Comparison of ENCODE assay signal across 13 cellular contexts in genomic region chr1:65141394-65141793, GRCh38. TPM values are rescaled to one million over a fixed set of nuclear protein-coding genes. Genes with fewer than 3 reads are reported as not detected.
DNase-seq lines count a peak whose midpoint lies in the region; ATAC-seq and TF ChIP-seq lines count a peak whose summit lies in the region.
"Had no signal": no experiment of that assay in that cellular context is flagged by ENCODE, and none has a peak within 500 bp of the region (broad histone marks: within the 10 kb centered on the region; RNA-seq: fewer than 3 reads in every experiment).

No MANE protein-coding gene starts in this region.

- H3K27me3 ChIP-seq in SJCRH30 (no peaks in the 10 kb centered on the region), transverse colon (no peaks in the 10 kb centered on the region), prostate gland (replicated peaks; ENCODE audit: insufficient read depth) (no peaks in the 10 kb centered on the region)

- DNase-seq in left ventricle myocardium superior (no peak), cardiac septum (ENCODE audit: low spot score) (no peak), SJCRH30 (peak; percentile 5 to 13), fibroblast of the aortic adventitia (ENCODE audit: low read depth) (peak; percentile 38), transverse colon (peak; percentile 27), GM10248 (ENCODE audit: extremely low spot score) (no peak), prostate gland (ENCODE audit: low spot score) (no peak)
- DNase-seq in activated naive CD4-positive, alpha-beta T cell (lab: John Stamatoyannopoulos, UW) = no peak
- DNase-seq: activated naive CD8-positive, alpha-beta T cell treated with anti-CD3 and anti-CD28 coated beads, Interleukin-2, amount 10 ng/mL, durations not matched to agents 7 days and 5 days; GF-D8; hypothalamus; NCI-H146; upper lobe of right lung had no signal

- WGBS in transverse colon (ENCODE audit: low coverage in 1 of 2), 2 donors = 24 to 25% methylated on average over 3 to 4 of the region's 4 CpGs
- WGBS in prostate gland = 18% methylated on average over 4 of the region's 4 CpGs

- intact Hi-C loops in left ventricle myocardium superior (cut with micrococcal nuclease) = no loop called here
- intact Hi-C loops in cardiac septum (cut with DNase I) = no loop called here
- intact Hi-C loops in transverse colon (cut with DNase I; ENCODE audit: low total_unique reads) = no loop called here
- intact Hi-C loops in prostate gland (cut with DNase I) = no loop called here

- H3K4me3 ChIP-seq in SJCRH30 (no peak overlapping the region), fibroblast of the aortic adventitia (ENCODE audit: low read depth, low read length) (no peak overlapping the region), transverse colon (no peak overlapping the region), prostate gland (no peak overlapping the region)
- H3K4me3 ChIP-seq: upper lobe of right lung had no signal

- H3K27ac ChIP-seq in SJCRH30 (no peak overlapping the region), transverse colon (peak overlapping the region in 3 of 4 donors; percentile 19 to 36 (median 32)), prostate gland (no peak overlapping the region)
- H3K27ac ChIP-seq: upper lobe of right lung had no signal

- ATAC-seq in left ventricle myocardium superior = peak; percentile 59
- ATAC-seq: upper lobe of right lung had no signal

- POLR2A ChIA-PET in GM10248 (lab: Yijun Ruan, JAX) = no interaction called here

- H3K4me1 ChIP-seq in SJCRH30 = no peaks in the 10 kb centered on the region
- H3K4me1 ChIP-seq in transverse colon = peaks cover 0 to 12% (median 3%) of the 10 kb centered on the region in 4 donors
- no peaks in the 10 kb centered on the region for H3K4me1 ChIP-seq in prostate gland (replicated peaks)
- H3K4me1 ChIP-seq: upper lobe of right lung had no signal

- no peak for TF ChIP-seq EP300 in transverse colon (IDR thresholded peaks at IDR 0.05; ENCODE audit: low read depth)

- CTCF ChIA-PET in GM10248 (lab: Yijun Ruan, JAX) = interaction anchor here (1.0 kb wide), 1 partner anchor 39 kb away, joined by 3 read pairs; no protein-coding TSS in a partner anchor

- TF ChIP-seq POLR2A in transverse colon (IDR thresholded peaks at IDR 0.05) (no peak), prostate gland (IDR thresholded peaks at IDR 0.05) (no peak)

- TF ChIP-seq CTCF in fibroblast of the aortic adventitia (IDR thresholded peaks at IDR 0.05; ENCODE audit: insufficient read depth, low read length) (no peak), transverse colon (IDR thresholded peaks at IDR 0.05) (no peak), GM10248 (IDR thresholded peaks at IDR 0.05; ENCODE audit: control extremely low read depth, extremely low read depth, low read depth, missing control alignments) (no peak), prostate gland (IDR thresholded peaks at IDR 0.05) (no peak)

- in situ Hi-C loops in transverse colon (cut with MboI; ENCODE audit: low pct_ligation_motif_present in 1 of 4, low pct_unique_long_range_greater_than_20kb in 1 of 4, low sequenced_read_pairs in 3 of 4) = no loop called here

- no peaks in the 10 kb centered on the region for H3K9me3 ChIP-seq in SJCRH30 (replicated peaks)
- no peaks in the 10 kb centered on the region for H3K9me3 ChIP-seq in transverse colon
- H3K9me3 ChIP-seq in prostate gland = no peaks in the 10 kb centered on the region
- H3K9me3 ChIP-seq: upper lobe of right lung had no signal

- H3K36me3 ChIP-seq in SJCRH30 (no peaks in the 10 kb centered on the region), transverse colon (no peaks in the 10 kb centered on the region), prostate gland (no peaks in the 10 kb centered on the region)
- H3K36me3 ChIP-seq: upper lobe of right lung had no signal

RNA-seq across cellular contexts. Expression of gene AK4, which starts 6.6 kb away (rescaled TPM):
- total RNA-seq in left ventricle myocardium superior = 163 TPM
- total RNA-seq in cardiac septum = 163 TPM
- total RNA-seq in SJCRH30 (2014; rRNA removed; shearing (Covaris generic)) = 54.5 and 57.2 TPM in 2 replicates
- total RNA-seq in fibroblast of the aortic adventitia (ENCODE audit: low replicate concordance) = 10.6 and 20.0 TPM in 2 replicates
- total RNA-seq in transverse colon = 10 to 100 TPM; 12.0 to 42.8 (median 36.1) TPM
- 10 to 100 TPM; 46.5 to 63.1 TPM for total RNA-seq in prostate gland

Comparison
In these comparisons a context has a peak if more than half of its experiments do, and no peak if none do; other contexts are left out.
1. DNase-seq: peak in SJCRH30 (2 of 2), fibroblast of the aortic adventitia (single experiment) and transverse colon (single experiment); none in left ventricle myocardium superior (single experiment), cardiac septum (single experiment), activated naive CD4-positive, alpha-beta T cell (0 of 4), GM10248 (single experiment) and prostate gland (single experiment).
2. H3K27ac ChIP-seq: peak in transverse colon (3 of 4); none in SJCRH30 (single experiment) and prostate gland (0 of 2).